ENCODE assay signal across 16 cellular contexts in the genomic region with DNA sequence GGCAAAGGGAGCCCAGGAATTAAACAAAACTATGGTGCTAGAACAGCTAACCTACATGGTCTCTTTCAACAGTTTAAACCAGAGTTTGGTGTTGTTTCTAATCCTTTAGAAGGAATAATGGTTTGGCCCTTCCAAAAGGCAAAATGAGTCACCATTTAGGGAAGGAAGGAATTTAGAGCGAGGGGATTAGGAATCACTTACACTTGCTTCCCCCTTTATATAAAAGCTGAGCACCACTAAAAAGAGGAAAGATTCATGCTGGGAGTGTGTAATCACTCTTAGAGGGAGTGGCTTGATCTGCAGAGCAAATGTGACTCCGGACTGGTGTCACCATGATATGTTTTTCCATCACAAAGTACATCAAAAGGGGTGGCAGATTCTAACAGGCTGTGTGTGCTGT.
"Had no signal": no experiment of that assay in that cellular context is flagged by ENCODE, and none has a peak within 500 bp of the region (broad histone marks: within the 10 kb centered on the region; RNA-seq: fewer than 3 reads in every experiment).

No MANE protein-coding gene starts in this region.

- DNase-seq: activated CD4-positive, alpha-beta T cell treated with anti-CD3 and anti-CD28 coated beads, Interleukin-2, amount 50 U/mL, for 1 hour; activated CD8-positive, alpha-beta memory T cell treated with anti-CD3 and anti-CD28 coated beads, Interleukin-2, amount 10 ng/mL, durations not matched to agents 7 days and 5 days; activated CD8-positive, alpha-beta T cell treated with anti-CD3 and anti-CD28 coated beads, Interleukin-2, amount 10 ng/mL, durations not matched to agents 7 days and 5 days; activated T-cell treated with anti-CD3 and anti-CD28 coated beads, Interleukin-2, amount 50 U/mL, for 48 hours; dermis blood vessel endothelial cell; effector CD4-positive, alpha-beta T cell; foreskin melanocyte; heart right ventricle; left lung; naive B cell; stimulated activated CD4-positive, alpha-beta T cell treated with anti-CD3 and anti-CD28 coated beads, Interleukin-2, amount 100 ng/mL, for 48 hours; stimulated activated naive CD4-positive, alpha-beta T cell treated with Interleukin-2 at 50 U/mL for 16 hours; T-helper 9 cell had no signal

- H3K4me1 ChIP-seq: esophagus muscularis mucosa, heart right ventricle, left lung had no signal

- H3K36me3 ChIP-seq: esophagus muscularis mucosa, left lung, tibial nerve had no signal

- H3K9me3 ChIP-seq: esophagus muscularis mucosa, heart right ventricle, left lung, tibial nerve had no signal

- H3K27me3 ChIP-seq: esophagus muscularis mucosa, left lung, tibial nerve had no signal

- H3K27ac ChIP-seq: esophagus muscularis mucosa, heart right ventricle, left lung, tibial nerve had no signal

- H3K4me3 ChIP-seq: esophagus muscularis mucosa, heart right ventricle, left lung, lung, tibial nerve had no signal
